Comparison of ENCODE assay signal across 19 cellular contexts in the genomic region with DNA sequence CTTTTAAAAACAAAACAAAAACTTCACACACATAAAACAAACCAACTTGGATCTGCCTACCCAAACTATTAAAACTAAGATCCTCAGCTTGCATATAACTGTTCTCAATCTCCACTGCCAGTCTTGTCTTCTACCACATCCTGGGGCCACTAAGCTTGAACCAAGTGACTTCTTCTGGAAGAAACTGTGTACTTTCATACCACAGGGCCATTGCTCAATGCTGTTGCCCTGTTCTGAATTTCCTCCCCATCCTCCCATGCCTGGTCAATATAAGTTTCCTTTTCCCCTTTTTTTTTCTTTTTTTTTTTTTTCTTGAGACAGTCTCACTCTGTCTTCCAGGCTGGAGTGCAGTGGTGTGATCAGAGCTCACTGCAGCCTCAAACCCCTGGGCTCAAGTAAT.
DNase-seq lines count a peak whose midpoint lies in the region; ATAC-seq and TF ChIP-seq lines count a peak whose summit lies in the region.
"Had no signal": no experiment of that assay in that cellular context is flagged by ENCODE, and none has a peak within 500 bp of the region (broad histone marks: within the 10 kb centered on the region; RNA-seq: fewer than 3 reads in every experiment).

No MANE protein-coding gene starts in this region.

- peak overlapping the region; percentile 94 for H3K27ac ChIP-seq in HL-60 (replicated peaks)

- H3K9me3 ChIP-seq in T-helper 17 cell (ENCODE audit: control insufficient read depth, low read length, poor library complexity, severe bottlenecking), result no peaks in the 10 kb centered on the region
- H3K9me3 ChIP-seq: body of pancreas, HAP-1 had no signal

- H3K27me3 Mint-ChIP-seq in T-helper 17 cell, result no peaks in the 10 kb centered on the region
- H3K27me3 Mint-ChIP-seq in activated CD8-positive, alpha-beta T cell treated with anti-CD3 and anti-CD28 coated beads, Interleukin-2, amount 10 ng/mL, durations not matched to agents 7 days and 5 days (ENCODE audit: low read depth), result no peaks in the 10 kb centered on the region
- H3K27me3 Mint-ChIP-seq: activated naive CD4-positive, alpha-beta T cell treated with anti-CD3 and anti-CD28 coated beads, Interleukin-2, amount 10 ng/mL, durations not matched to agents 7 days and 5 days had no signal

- POLR2A ChIA-PET in activated CD8-positive, alpha-beta T cell treated with anti-CD3 and anti-CD28 coated beads, Interleukin-2, amount 10 ng/mL, durations not matched to agents 7 days and 5 days (lab: Charles Lee), result no interaction called here

- no peak for ATAC-seq in T-helper 17 cell
- ATAC-seq in activated CD8-positive, alpha-beta T cell treated with anti-CD3 and anti-CD28 coated beads, Interleukin-2, amount 10 ng/mL, durations not matched to agents 7 days and 5 days, result no peak
- ATAC-seq: body of pancreas had no signal

- H3K9me3 Mint-ChIP-seq in activated CD8-positive, alpha-beta T cell treated with anti-CD3 and anti-CD28 coated beads, Interleukin-2, amount 10 ng/mL, durations not matched to agents 7 days and 5 days (ENCODE audit: insufficient read depth), result no peaks in the 10 kb centered on the region
- H3K9me3 Mint-ChIP-seq: activated naive CD4-positive, alpha-beta T cell treated with anti-CD3 and anti-CD28 coated beads, Interleukin-2, amount 10 ng/mL, durations not matched to agents 7 days and 5 days had no signal

- no peak overlapping the region for H3K4me3 ChIP-seq in HL-60 (replicated peaks; ENCODE audit: insufficient read depth, low read length)
- H3K4me3 ChIP-seq in fibroblast of villous mesenchyme (ENCODE audit: low read depth, low read length), result no peak overlapping the region
- H3K4me3 ChIP-seq: body of pancreas, HAP-1, hepatocyte had no signal

- H3K4me3 Mint-ChIP-seq in T-helper 17 cell, result no peak overlapping the region
- no peak overlapping the region for H3K4me3 Mint-ChIP-seq in activated CD8-positive, alpha-beta T cell treated with anti-CD3 and anti-CD28 coated beads, Interleukin-2, amount 10 ng/mL, durations not matched to agents 7 days and 5 days
- H3K4me3 Mint-ChIP-seq: activated naive CD4-positive, alpha-beta T cell treated with anti-CD3 and anti-CD28 coated beads, Interleukin-2, amount 10 ng/mL, durations not matched to agents 7 days and 5 days had no signal

- DNase-seq in AML-193 (lab: John Stamatoyannopoulos, UW) (peak; percentile 79 to 82), HL-60 (ENCODE audit: low read depth in 1 of 2, low spot score in 1 of 2) (peak; percentile 46 to 90), T-helper 17 cell (no peak), fibroblast of villous mesenchyme (ENCODE audit: low read depth) (peak; percentile 54), NCI-H526 treated with DMSO at 0.1 percent for 48 hours (lab: John Stamatoyannopoulos, UW) (no peak), DMS79 treated with DMSO at 0.1 percent for 48 hours (lab: John Stamatoyannopoulos, UW) (no peak)
- DNase-seq in stimulated activated CD4-positive, alpha-beta T cell treated with anti-CD3 and anti-CD28 coated beads, Interleukin-1b, Interleukin-23, amount 100 ng/mL, for 48 hours, result no peak
- DNase-seq in activated CD8-positive, alpha-beta T cell treated with anti-CD3 and anti-CD28 coated beads, Interleukin-2, amount 10 ng/mL, durations not matched to agents 7 days and 5 days, result no peak
- DNase-seq: activated CD4-positive, alpha-beta T cell treated with anti-CD3 and anti-CD28 coated beads, Interleukin-2, amount 50 U/mL, for 4 hours; activated naive CD4-positive, alpha-beta T cell treated with anti-CD3 and anti-CD28 coated beads, Interleukin-2, amount 10 ng/mL, durations not matched to agents 7 days and 5 days; activated T-cell treated with anti-CD3 and anti-CD28 coated beads, Interleukin-2, amount 50 U/mL, for 1 hour; cortex of kidney; DND-41; NCI-H1105 treated with DMSO at 0.1 percent for 48 hours; NCI-H2107; NCI-H510A had no signal

- no peak for TF ChIP-seq CTCF in HL-60 (IDR thresholded peaks at IDR 0.05; ENCODE audit: insufficient read depth, low read length)
- TF ChIP-seq CTCF in fibroblast of villous mesenchyme (IDR thresholded peaks at IDR 0.05; ENCODE audit: insufficient read depth, low read depth, low read length), result no peak

- H3K27ac Mint-ChIP-seq in T-helper 17 cell, result peak overlapping the region; percentile 81
- no peak overlapping the region for H3K27ac Mint-ChIP-seq in activated CD8-positive, alpha-beta T cell treated with anti-CD3 and anti-CD28 coated beads, Interleukin-2, amount 10 ng/mL, durations not matched to agents 7 days and 5 days
- H3K27ac Mint-ChIP-seq: activated naive CD4-positive, alpha-beta T cell treated with anti-CD3 and anti-CD28 coated beads, Interleukin-2, amount 10 ng/mL, durations not matched to agents 7 days and 5 days had no signal

- peaks cover 12% of the 10 kb centered on the region for H3K4me1 Mint-ChIP-seq in T-helper 17 cell
- H3K4me1 Mint-ChIP-seq in activated CD8-positive, alpha-beta T cell treated with anti-CD3 and anti-CD28 coated beads, Interleukin-2, amount 10 ng/mL, durations not matched to agents 7 days and 5 days (ENCODE audit: low read depth), result peaks cover 21% of the 10 kb centered on the region

- H3K36me3 Mint-ChIP-seq in T-helper 17 cell (ENCODE audit: low read depth), result peaks cover 10% of the 10 kb centered on the region
- H3K36me3 Mint-ChIP-seq in activated CD8-positive, alpha-beta T cell treated with anti-CD3 and anti-CD28 coated beads, Interleukin-2, amount 10 ng/mL, durations not matched to agents 7 days and 5 days (ENCODE audit: low read depth), result peaks cover 28% of the 10 kb centered on the region

- no peaks in the 10 kb centered on the region for H3K27me3 ChIP-seq in HL-60 (ENCODE audit: insufficient read depth, poor library complexity, severe bottlenecking)
- H3K27me3 ChIP-seq: body of pancreas, hepatocyte had no signal

- CTCF ChIA-PET in activated CD8-positive, alpha-beta T cell treated with anti-CD3 and anti-CD28 coated beads, Interleukin-2, amount 10 ng/mL, durations not matched to agents 7 days and 5 days (lab: Charles Lee), result interaction anchor here (1.3 to 12.1 kb wide), 4 partner anchors 8 to 118 kb away, joined by 3 to 215 read pairs (median 6); no protein-coding TSS in a partner anchor

Comparison
In these comparisons a context has a peak if more than half of its experiments do, and no peak if none do; other contexts are left out.
1. DNase-seq: peak in AML-193 (2 of 2), HL-60 (2 of 2) and fibroblast of villous mesenchyme (single experiment); none in T-helper 17 cell (0 of 3), stimulated activated CD4-positive, alpha-beta T cell treated with anti-CD3 and anti-CD28 coated beads, Interleukin-1b, Interleukin-23, amount 100 ng/mL, for 48 hours (single experiment), NCI-H526 treated with DMSO at 0.1 percent for 48 hours (single experiment), DMS79 treated with DMSO at 0.1 percent for 48 hours (single experiment) and activated CD8-positive, alpha-beta T cell treated with anti-CD3 and anti-CD28 coated beads, Interleukin-2, amount 10 ng/mL, durations not matched to agents 7 days and 5 days (single experiment).